ENCODE assay signal across 24 cellular contexts in genomic region chr7:124716894-124717293, GRCh38. TPM values are rescaled to one million over a fixed set of nuclear protein-coding genes. Genes with fewer than 3 reads are reported as not detected.
"Had no signal": no experiment of that assay in that cellular context is flagged by ENCODE, and none has a peak within 500 bp of the region (broad histone marks: within the 10 kb centered on the region; RNA-seq: fewer than 3 reads in every experiment).

No MANE protein-coding gene starts in this region.

- H2AFZ ChIP-seq: hepatocyte had no signal

- H3K27ac ChIP-seq: coronary artery, esophagus muscularis mucosa, foreskin keratinocyte, gastroesophageal sphincter, heart left ventricle, hepatocyte, left lung, lower lobe of right lung had no signal

- H3K4me2 ChIP-seq: hepatocyte had no signal

- H3K4me1 ChIP-seq: heart left ventricle, left lung, lower lobe of right lung had no signal

- ATAC-seq: foreskin keratinocyte, gastroesophageal sphincter, heart left ventricle, left cardiac atrium, left lung, left ventricle myocardium superior, lower lobe of right lung, mucosa of descending colon had no signal

- H3K9me3 ChIP-seq: esophagus muscularis mucosa, gastroesophageal sphincter, lower lobe of right lung, mucosa of descending colon had no signal

- H3K4me3 ChIP-seq: coronary artery, dorsolateral prefrontal cortex, esophagus muscularis mucosa, gastroesophageal sphincter, heart left ventricle, hepatocyte, left lung, lower lobe of right lung, mucosa of descending colon had no signal

- H3K36me3 ChIP-seq: esophagus muscularis mucosa, gastroesophageal sphincter, heart left ventricle, left lung, lower lobe of right lung had no signal

- DNase-seq: dermis blood vessel endothelial cell; dorsolateral prefrontal cortex; effector CD4-positive, alpha-beta T cell; effector memory CD4-positive, alpha-beta T cell; foreskin keratinocyte; heart left ventricle; hypothalamus; immature natural killer cell; islet precursor cell; kidney; left cardiac atrium; left lung; left ventricle myocardium superior; lower lobe of right lung; mesenchymal stem cell; mucosa of descending colon; naive B cell had no signal

- H3K27me3 ChIP-seq: dorsolateral prefrontal cortex, esophagus muscularis mucosa, foreskin keratinocyte, gastroesophageal sphincter, heart left ventricle, hepatocyte, left lung had no signal

- H3K79me2 ChIP-seq: hepatocyte had no signal

- FAIRE-seq: colon, endothelial cell of umbilical vein, kidney had no signal

RNA-seq across cellular contexts. Expression of gene GPR37, which starts 48.7 kb away (rescaled TPM):
- total RNA-seq: left ventricle myocardium superior, mesenteric fat pad had no signal
- polyA plus RNA-seq: immature natural killer cell had no signal
